In the genomic region with DNA sequence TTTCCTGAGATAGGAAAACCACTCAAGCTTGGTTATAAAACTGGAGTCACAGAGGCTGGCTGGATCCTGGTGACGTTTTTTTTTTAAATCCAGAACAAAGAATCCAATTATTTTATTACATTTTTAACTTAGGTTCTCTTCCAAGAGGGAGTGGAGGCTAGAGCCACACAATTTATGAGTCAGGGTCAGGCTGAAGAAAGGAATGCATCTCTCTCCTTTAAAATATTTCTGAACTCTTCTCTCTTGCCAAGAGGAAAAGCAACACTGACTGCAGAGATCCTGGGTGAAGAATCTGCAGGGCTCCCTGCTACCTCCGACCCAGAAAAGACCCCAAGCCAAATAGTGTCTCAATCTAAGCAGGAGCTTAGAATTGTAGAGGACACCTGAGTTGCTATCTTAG, we compare ENCODE assay signal across 27 cellular contexts.
"Had no signal": no experiment of that assay in that cellular context is flagged by ENCODE, and none has a peak within 500 bp of the region (broad histone marks: within the 10 kb centered on the region; RNA-seq: fewer than 3 reads in every experiment).

No MANE protein-coding gene starts in this region.

- H3K27ac Mint-ChIP-seq: activated CD4-positive, alpha-beta memory T cell treated with anti-CD3 and anti-CD28 coated beads, Interleukin-2, amount 10 ng/mL, durations not matched to agents 7 days and 5 days; activated CD4-positive, alpha-beta T cell treated with anti-CD3 and anti-CD28 coated beads, Interleukin-2, amount 10 ng/mL, durations not matched to agents 24 days and 14 days; activated naive CD8-positive, alpha-beta T cell treated with anti-CD3 and anti-CD28 coated beads, Interleukin-2, amount 50 U/mL, for 24 hours; endodermal cell; immature natural killer cell; nephron progenitor cell; stimulated activated memory B cell treated with anti-CD40 and anti-IgM and Interleukin-4, amounts not matched to agents 10 μg/mL and 1 μg/mL and 100 μg/mL, for 72 hours; T-helper 2 cell treated with Interferon-gamma antibody and Interleukin-4, amounts not matched to agents 5 μg/mL and 100 μg/mL, for 36 hours had no signal

- H3K36me3 Mint-ChIP-seq: immature natural killer cell; stimulated activated memory B cell treated with anti-CD40 and anti-IgM and Interleukin-4, amounts not matched to agents 10 μg/mL and 1 μg/mL and 100 μg/mL, for 72 hours had no signal

- H3K79me2 ChIP-seq: hepatocyte had no signal

- DNase-seq: activated CD4-positive, alpha-beta memory T cell treated with anti-CD3 and anti-CD28 coated beads, Interleukin-2, amount 10 ng/mL, durations not matched to agents 7 days and 5 days; activated CD4-positive, alpha-beta T cell treated with anti-CD3 and anti-CD28 coated beads, Interleukin-2, amount 10 ng/mL, durations not matched to agents 24 days and 14 days; activated effector memory CD4-positive, alpha-beta T cell treated with anti-CD3 and anti-CD28 coated beads, Interleukin-2, amount 50 U/mL, for 16 hours; activated naive CD4-positive, alpha-beta T cell treated with anti-CD3 and anti-CD28 coated beads, Interleukin-2, amount 50 U/mL, for 16 hours; activated naive CD8-positive, alpha-beta T cell treated with anti-CD3 and anti-CD28 coated beads, Interleukin-2, amount 50 U/mL, for 24 hours; brain microvascular endothelial cell; central memory CD4-positive, alpha-beta T cell; colonic mucosa; endodermal cell; foreskin keratinocyte; glutamatergic neuron; immature natural killer cell; left lung; nephron progenitor cell; right lobe of liver; small intestine; stimulated activated CD4-positive, alpha-beta T cell treated with anti-CD3 and anti-CD28 coated beads, Interleukin-15, amount 100 ng/mL, for 24 hours; stomach; transverse colon had no signal

- H3K4me1 Mint-ChIP-seq: activated CD4-positive, alpha-beta memory T cell treated with anti-CD3 and anti-CD28 coated beads, Interleukin-2, amount 10 ng/mL, durations not matched to agents 7 days and 5 days; activated CD4-positive, alpha-beta T cell treated with anti-CD3 and anti-CD28 coated beads, Interleukin-2, amount 10 ng/mL, durations not matched to agents 24 days and 14 days; immature natural killer cell; nephron progenitor cell; stimulated activated memory B cell treated with anti-CD40 and anti-IgM and Interleukin-4, amounts not matched to agents 10 μg/mL and 1 μg/mL and 100 μg/mL, for 72 hours had no signal

- H3K4me2 ChIP-seq: hepatocyte had no signal

- H2AFZ ChIP-seq: hepatocyte had no signal

- H3K27ac ChIP-seq: ascending aorta, brain microvascular endothelial cell, colonic mucosa, epithelial cell of prostate, foreskin keratinocyte, hepatocyte, left lung, right lobe of liver, stomach, transverse colon, VCaP had no signal

- FAIRE-seq: small intestine, urothelium cell line had no signal

- H3K9me3 Mint-ChIP-seq: activated CD4-positive, alpha-beta memory T cell treated with anti-CD3 and anti-CD28 coated beads, Interleukin-2, amount 10 ng/mL, durations not matched to agents 7 days and 5 days; activated CD4-positive, alpha-beta T cell treated with anti-CD3 and anti-CD28 coated beads, Interleukin-2, amount 10 ng/mL, durations not matched to agents 24 days and 14 days; activated naive CD8-positive, alpha-beta T cell treated with anti-CD3 and anti-CD28 coated beads, Interleukin-2, amount 50 U/mL, for 24 hours; endodermal cell; stimulated activated memory B cell treated with anti-CD40 and anti-IgM and Interleukin-4, amounts not matched to agents 10 μg/mL and 1 μg/mL and 100 μg/mL, for 72 hours; T-helper 2 cell treated with Interferon-gamma antibody and Interleukin-4, amounts not matched to agents 5 μg/mL and 100 μg/mL, for 36 hours had no signal

- H3K27me3 ChIP-seq: ascending aorta, brain microvascular endothelial cell, colonic mucosa, hepatocyte, left lung, right lobe of liver, stomach, transverse colon had no signal

- H3K27me3 Mint-ChIP-seq: activated CD4-positive, alpha-beta memory T cell treated with anti-CD3 and anti-CD28 coated beads, Interleukin-2, amount 10 ng/mL, durations not matched to agents 7 days and 5 days; activated CD4-positive, alpha-beta T cell treated with anti-CD3 and anti-CD28 coated beads, Interleukin-2, amount 10 ng/mL, durations not matched to agents 24 days and 14 days; stimulated activated memory B cell treated with anti-CD40 and anti-IgM and Interleukin-4, amounts not matched to agents 10 μg/mL and 1 μg/mL and 100 μg/mL, for 72 hours had no signal

- H3K36me3 ChIP-seq: ascending aorta, brain microvascular endothelial cell, colonic mucosa, left lung, right lobe of liver, stomach, transverse colon had no signal

- ATAC-seq: activated CD4-positive, CD25-positive, alpha-beta regulatory T cell treated with anti-CD3 and anti-CD28 coated beads, Interleukin-2, amount 50 U/mL, for 24 hours; activated naive CD8-positive, alpha-beta T cell treated with anti-CD3 and anti-CD28 coated beads, Interleukin-2, amount 50 U/mL, for 24 hours; foreskin keratinocyte; left lung; right lobe of liver; stimulated activated memory B cell treated with anti-CD40 and anti-IgM and Interleukin-4, amounts not matched to agents 10 μg/mL and 1 μg/mL and 100 μg/mL, for 72 hours had no signal

- H3K4me3 Mint-ChIP-seq: activated CD4-positive, alpha-beta memory T cell treated with anti-CD3 and anti-CD28 coated beads, Interleukin-2, amount 10 ng/mL, durations not matched to agents 7 days and 5 days; activated CD4-positive, alpha-beta T cell treated with anti-CD3 and anti-CD28 coated beads, Interleukin-2, amount 10 ng/mL, durations not matched to agents 24 days and 14 days; activated naive CD8-positive, alpha-beta T cell treated with anti-CD3 and anti-CD28 coated beads, Interleukin-2, amount 50 U/mL, for 24 hours; endodermal cell; immature natural killer cell; nephron progenitor cell; stimulated activated memory B cell treated with anti-CD40 and anti-IgM and Interleukin-4, amounts not matched to agents 10 μg/mL and 1 μg/mL and 100 μg/mL, for 72 hours; T-helper 2 cell treated with Interferon-gamma antibody and Interleukin-4, amounts not matched to agents 5 μg/mL and 100 μg/mL, for 36 hours had no signal

- H3K9me3 ChIP-seq: ascending aorta, colonic mucosa, left lung, right lobe of liver, stomach, transverse colon had no signal

- H3K4me3 ChIP-seq: ascending aorta, colonic mucosa, hepatocyte, left lung, right lobe of liver, stomach, transverse colon had no signal

- H3K4me1 ChIP-seq: ascending aorta, colonic mucosa, foreskin keratinocyte, left lung, right lobe of liver, stomach, transverse colon had no signal
